20 cellular contexts compared by ENCODE assay signal in the genomic region with DNA sequence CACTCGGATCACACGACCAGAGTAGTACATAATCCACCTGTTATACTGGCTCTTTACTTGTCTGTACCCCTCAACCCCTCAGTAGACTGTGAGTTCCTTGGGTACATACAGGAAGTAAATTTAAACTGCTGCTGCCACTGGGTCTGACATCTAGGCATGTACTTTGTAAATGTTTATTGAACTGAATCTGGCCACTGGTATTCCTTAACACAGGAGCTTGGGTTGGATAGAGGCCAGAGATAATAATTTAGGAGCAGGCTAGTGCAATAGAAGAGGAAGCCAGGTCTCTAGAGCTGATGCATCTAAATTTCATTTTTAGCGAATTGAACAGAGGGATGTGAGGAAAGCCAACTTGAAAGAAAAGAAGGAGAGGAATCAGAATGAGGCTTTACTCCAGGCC. TPM values are rescaled to one million over a fixed set of nuclear protein-coding genes. Genes with fewer than 3 reads are reported as not detected.
DNase-seq lines count a peak whose midpoint lies in the region; ATAC-seq and TF ChIP-seq lines count a peak whose summit lies in the region.
"Had no signal": no experiment of that assay in that cellular context is flagged by ENCODE, and none has a peak within 500 bp of the region (broad histone marks: within the 10 kb centered on the region; RNA-seq: fewer than 3 reads in every experiment).

No MANE protein-coding gene starts in this region.

- no peak for DNase-seq in activated CD4-positive, alpha-beta T cell treated with anti-CD3 and anti-CD28 coated beads for 36 hours
- no peak for DNase-seq in activated CD4-positive, alpha-beta T cell treated with anti-CD3 and anti-CD28 coated beads, Interleukin-2, amount 10 ng/mL, durations not matched to agents 24 days and 14 days
- DNase-seq in activated naive CD8-positive, alpha-beta T cell treated with anti-CD3 and anti-CD28 coated beads for 36 hours: no peak
- DNase-seq in chondrocyte (ENCODE audit: low spot score) (no peak), renal cortical epithelial cell (ENCODE audit: low read depth) (peak; percentile 31)
- no peak for DNase-seq in activated CD4-positive, CD25-positive, alpha-beta regulatory T cell (lab: John Stamatoyannopoulos, UW)
- DNase-seq: Caco-2; CD4-positive, alpha-beta memory T cell; DND-41; Karpas-422; NCI-H1694; NCI-H2081 treated with DMSO at 0.1 percent for 48 hours; NCI-H2171 treated with DMSO at 0.1 percent for 48 hours; NCI-H446; NCI-H526; Peyer's patch; SJCRH30 had no signal

- POLR2A ChIA-PET in activated CD4-positive, alpha-beta T cell treated with anti-CD3 and anti-CD28 coated beads for 36 hours (lab: Charles Lee): no interaction called here

- intact Hi-C loops in activated CD4-positive, alpha-beta T cell treated with anti-CD3 and anti-CD28 coated beads for 36 hours (cut with DNase I, micrococcal nuclease): no loop called here
- intact Hi-C loops in activated CD4-positive, alpha-beta T cell treated with anti-CD3 and anti-CD28 coated beads, Interleukin-2, amount 10 ng/mL, durations not matched to agents 24 days and 14 days (cut with micrococcal nuclease): no loop called here

- no peak overlapping the region for H3K4me3 Mint-ChIP-seq in activated CD4-positive, alpha-beta T cell treated with anti-CD3 and anti-CD28 coated beads for 36 hours
- no peak overlapping the region for H3K4me3 Mint-ChIP-seq in activated CD4-positive, alpha-beta T cell treated with anti-CD3 and anti-CD28 coated beads, Interleukin-2, amount 10 ng/mL, durations not matched to agents 24 days and 14 days
- H3K4me3 Mint-ChIP-seq in activated naive CD8-positive, alpha-beta T cell: no peak overlapping the region
- no peak overlapping the region for H3K4me3 Mint-ChIP-seq in activated naive CD8-positive, alpha-beta T cell treated with anti-CD3 and anti-CD28 coated beads for 36 hours
- no peak overlapping the region for H3K4me3 Mint-ChIP-seq in chondrocyte (ENCODE audit: unreplicated experiment)
- H3K4me3 Mint-ChIP-seq: CD4-positive, alpha-beta memory T cell had no signal

- no peaks in the 10 kb centered on the region for H3K9me3 Mint-ChIP-seq in activated CD4-positive, alpha-beta T cell treated with anti-CD3 and anti-CD28 coated beads for 36 hours (ENCODE audit: low read depth)
- no peaks in the 10 kb centered on the region for H3K9me3 Mint-ChIP-seq in activated CD4-positive, alpha-beta T cell treated with anti-CD3 and anti-CD28 coated beads, Interleukin-2, amount 10 ng/mL, durations not matched to agents 24 days and 14 days
- no peaks in the 10 kb centered on the region for H3K9me3 Mint-ChIP-seq in activated naive CD8-positive, alpha-beta T cell (ENCODE audit: low read depth)
- peaks cover 4% of the 10 kb centered on the region for H3K9me3 Mint-ChIP-seq in activated naive CD8-positive, alpha-beta T cell treated with anti-CD3 and anti-CD28 coated beads for 36 hours
- peaks cover 16% of the 10 kb centered on the region for H3K9me3 Mint-ChIP-seq in chondrocyte (ENCODE audit: low read depth)
- H3K9me3 Mint-ChIP-seq: CD4-positive, alpha-beta memory T cell had no signal

- H3K36me3 Mint-ChIP-seq in activated CD4-positive, alpha-beta T cell treated with anti-CD3 and anti-CD28 coated beads for 36 hours (ENCODE audit: low read depth): peaks cover 62% of the 10 kb centered on the region
- peaks cover 73% of the 10 kb centered on the region for H3K36me3 Mint-ChIP-seq in activated CD4-positive, alpha-beta T cell treated with anti-CD3 and anti-CD28 coated beads, Interleukin-2, amount 10 ng/mL, durations not matched to agents 24 days and 14 days (ENCODE audit: low read depth)
- H3K36me3 Mint-ChIP-seq in activated naive CD8-positive, alpha-beta T cell: peaks cover 34% of the 10 kb centered on the region
- H3K36me3 Mint-ChIP-seq in activated naive CD8-positive, alpha-beta T cell treated with anti-CD3 and anti-CD28 coated beads for 36 hours: peaks cover 57% of the 10 kb centered on the region
- peaks cover 44% of the 10 kb centered on the region for H3K36me3 Mint-ChIP-seq in chondrocyte (ENCODE audit: low read depth)

- CTCF ChIA-PET in activated CD4-positive, alpha-beta T cell treated with anti-CD3 and anti-CD28 coated beads for 36 hours (lab: Charles Lee): no interaction called here

- H3K27me3 Mint-ChIP-seq in activated CD4-positive, alpha-beta T cell treated with anti-CD3 and anti-CD28 coated beads for 36 hours: no peaks in the 10 kb centered on the region
- no peaks in the 10 kb centered on the region for H3K27me3 Mint-ChIP-seq in activated CD4-positive, alpha-beta T cell treated with anti-CD3 and anti-CD28 coated beads, Interleukin-2, amount 10 ng/mL, durations not matched to agents 24 days and 14 days
- H3K27me3 Mint-ChIP-seq in activated naive CD8-positive, alpha-beta T cell: no peaks in the 10 kb centered on the region
- no peaks in the 10 kb centered on the region for H3K27me3 Mint-ChIP-seq in activated naive CD8-positive, alpha-beta T cell treated with anti-CD3 and anti-CD28 coated beads for 36 hours
- no peaks in the 10 kb centered on the region for H3K27me3 Mint-ChIP-seq in chondrocyte (ENCODE audit: low read depth)
- H3K27me3 Mint-ChIP-seq: CD4-positive, alpha-beta memory T cell had no signal

- TF ChIP-seq CTCF in chondrocyte (IDR thresholded peaks at IDR 0.05): no peak

- no peak for ATAC-seq in activated CD4-positive, alpha-beta T cell treated with anti-CD3 and anti-CD28 coated beads for 36 hours
- no peak for ATAC-seq in GM19452 (IDR thresholded peaks at IDR 0.05; ENCODE audit: unreplicated experiment)
- ATAC-seq: HCT116 had no signal

- H3K4me1 Mint-ChIP-seq in activated CD4-positive, alpha-beta T cell treated with anti-CD3 and anti-CD28 coated beads for 36 hours: no peaks in the 10 kb centered on the region
- no peaks in the 10 kb centered on the region for H3K4me1 Mint-ChIP-seq in activated CD4-positive, alpha-beta T cell treated with anti-CD3 and anti-CD28 coated beads, Interleukin-2, amount 10 ng/mL, durations not matched to agents 24 days and 14 days
- H3K4me1 Mint-ChIP-seq in activated naive CD8-positive, alpha-beta T cell (ENCODE audit: low read depth): no peaks in the 10 kb centered on the region
- H3K4me1 Mint-ChIP-seq in activated naive CD8-positive, alpha-beta T cell treated with anti-CD3 and anti-CD28 coated beads for 36 hours: no peaks in the 10 kb centered on the region
- peaks cover 18% of the 10 kb centered on the region for H3K4me1 Mint-ChIP-seq in chondrocyte (ENCODE audit: low read depth)

- H3K27ac Mint-ChIP-seq in activated CD4-positive, alpha-beta T cell treated with anti-CD3 and anti-CD28 coated beads for 36 hours: peak overlapping the region; percentile 75
- H3K27ac Mint-ChIP-seq in activated CD4-positive, alpha-beta T cell treated with anti-CD3 and anti-CD28 coated beads, Interleukin-2, amount 10 ng/mL, durations not matched to agents 24 days and 14 days: no peak overlapping the region
- peak overlapping the region; percentile 50 for H3K27ac Mint-ChIP-seq in activated naive CD8-positive, alpha-beta T cell
- no peak overlapping the region for H3K27ac Mint-ChIP-seq in activated naive CD8-positive, alpha-beta T cell treated with anti-CD3 and anti-CD28 coated beads for 36 hours
- peak overlapping the region; percentile 60 for H3K27ac Mint-ChIP-seq in chondrocyte (ENCODE audit: unreplicated experiment)

RNA-seq across cellular contexts. Expression of a gene that starts 12.4 kb away (rescaled TPM):
- total RNA-seq in activated CD4-positive, alpha-beta T cell treated with anti-CD3 and anti-CD28 coated beads for 36 hours: 10 to 100 TPM; 34.4 to 36.1 TPM
- 41.6 and 45.3 TPM in 2 replicates for total RNA-seq in activated CD4-positive, alpha-beta T cell treated with anti-CD3 and anti-CD28 coated beads, Interleukin-2, amount 10 ng/mL, durations not matched to agents 24 days and 14 days
- 10 to 100 TPM; 40.1 to 41.4 TPM for total RNA-seq in activated naive CD8-positive, alpha-beta T cell treated with anti-CD3 and anti-CD28 coated beads for 36 hours
- total RNA-seq in chondrocyte: 12.6 to 14.7 TPM (median 12.7 TPM) in 3 replicates
- total RNA-seq in renal cortical epithelial cell: 26.0 and 26.6 TPM in 2 replicates

RNA-seq across cellular contexts. Expression of a gene that starts 36.3 kb away (rescaled TPM):
- total RNA-seq in activated CD4-positive, alpha-beta T cell treated with anti-CD3 and anti-CD28 coated beads for 36 hours: 1 to 10 TPM; 6.3 to 6.8 TPM
- total RNA-seq in activated CD4-positive, alpha-beta T cell treated with anti-CD3 and anti-CD28 coated beads, Interleukin-2, amount 10 ng/mL, durations not matched to agents 24 days and 14 days: 7.1 and 7.8 TPM in 2 replicates
- 1 to 10 TPM; 6.4 to 6.6 TPM for total RNA-seq in activated naive CD8-positive, alpha-beta T cell treated with anti-CD3 and anti-CD28 coated beads for 36 hours
- 3.2 to 4.2 TPM (median 4.0 TPM) in 3 replicates for total RNA-seq in chondrocyte
- total RNA-seq in renal cortical epithelial cell: 4.5 and 9.2 TPM in 2 replicates

Comparison
In these comparisons a context has a peak if more than half of its experiments do, and no peak if none do; other contexts are left out.
1. H3K27ac Mint-ChIP-seq: peak in activated CD4-positive, alpha-beta T cell treated with anti-CD3 and anti-CD28 coated beads for 36 hours (single experiment), activated naive CD8-positive, alpha-beta T cell (single experiment) and chondrocyte (single experiment); none in activated CD4-positive, alpha-beta T cell treated with anti-CD3 and anti-CD28 coated beads, Interleukin-2, amount 10 ng/mL, durations not matched to agents 24 days and 14 days (single experiment) and activated naive CD8-positive, alpha-beta T cell treated with anti-CD3 and anti-CD28 coated beads for 36 hours (single experiment).